10 cellular contexts compared by ENCODE assay signal in the genomic region with DNA sequence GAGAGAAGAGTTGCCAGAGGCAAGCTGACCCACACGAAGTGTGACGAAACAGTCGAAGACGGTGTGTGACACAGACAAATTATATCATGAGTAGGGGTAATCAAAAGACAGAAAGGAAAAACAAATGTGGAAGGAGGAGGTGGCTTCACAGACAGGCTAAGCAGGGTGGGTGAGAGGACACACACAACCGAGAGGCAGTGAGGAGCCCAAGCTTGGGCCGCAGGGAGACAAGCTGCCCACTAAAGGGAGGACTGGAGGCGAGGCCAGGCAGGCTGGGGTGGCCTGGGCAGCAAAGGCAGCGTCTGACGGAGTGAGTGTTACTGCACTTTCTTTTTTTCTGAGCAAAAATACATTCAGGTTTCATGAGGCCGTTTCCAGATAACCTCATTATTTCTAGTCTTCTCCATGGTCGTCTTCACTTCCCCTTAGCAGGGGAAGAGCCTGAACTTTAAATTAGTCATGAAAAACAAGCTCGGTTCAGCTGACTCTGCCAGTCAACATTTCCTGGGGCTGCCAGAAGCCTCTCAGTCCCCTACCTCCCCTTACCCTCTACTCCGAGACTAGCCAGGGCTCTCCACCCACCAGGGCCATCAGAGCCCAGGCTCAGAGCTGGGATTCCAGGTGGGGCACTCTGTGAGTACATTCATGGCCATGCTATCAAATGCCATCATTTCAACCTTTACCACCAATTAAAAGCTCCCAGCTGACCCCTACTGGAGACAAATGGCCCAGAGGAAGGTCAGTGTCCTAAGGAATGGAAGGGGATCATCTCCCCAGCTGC. TPM values are rescaled to one million over a fixed set of nuclear protein-coding genes. Genes with fewer than 3 reads are reported as not detected.
DNase-seq lines count a peak whose midpoint lies in the region; ATAC-seq and TF ChIP-seq lines count a peak whose summit lies in the region.
"Had no signal": no experiment of that assay in that cellular context is flagged by ENCODE, and none has a peak within 500 bp of the region (broad histone marks: within the 10 kb centered on the region; RNA-seq: fewer than 3 reads in every experiment).

No MANE protein-coding gene starts in this region.

- intact Hi-C loops in stomach (cut with DNase I; ENCODE audit: low total_unique reads) = loop anchor here (10.0 kb wide), 2 partner anchors 265 to 385 kb away; no protein-coding TSS in a partner anchor

- H3K9me3 ChIP-seq in stomach = no peaks in the 10 kb centered on the region
- H3K9me3 ChIP-seq: tibial artery had no signal

- peak; percentile 31 for TF ChIP-seq CTCF in foreskin keratinocyte (conservative IDR thresholded peaks at IDR 0.05)
- TF ChIP-seq CTCF in stomach (IDR thresholded peaks at IDR 0.05) = no peak

- peaks cover 0 to 7% (median 0%) of the 10 kb centered on the region in 4 donors for H3K36me3 ChIP-seq in stomach
- H3K36me3 ChIP-seq: tibial artery had no signal

- no peak overlapping the region for H3K27ac ChIP-seq in foreskin keratinocyte
- H3K27ac ChIP-seq in stomach = peak overlapping the region in 3 of 5 donors; percentile 9 to 57 (median 49)
- H3K27ac ChIP-seq: SK-N-MC had no signal

- WGBS in stomach, 5 donors = 86 to 90% (median 88%) methylated on average over 13 of the region's 13 CpGs

- no peaks in the 10 kb centered on the region for H3K4me1 ChIP-seq in foreskin keratinocyte
- no peaks in the 10 kb centered on the region for H3K4me1 ChIP-seq in stomach

- no peak for TF ChIP-seq POLR2A in stomach (IDR thresholded peaks at IDR 0.05)

- H3K27me3 ChIP-seq in foreskin keratinocyte = no peaks in the 10 kb centered on the region
- no peaks in the 10 kb centered on the region for H3K27me3 ChIP-seq in stomach
- H3K27me3 ChIP-seq: tibial artery had no signal

- DNase-seq in NOMO-1 (lab: John Stamatoyannopoulos, UW; ENCODE audit: unreplicated experiment in 2 of 2) = peak; percentile 51 to 78
- DNase-seq in foreskin keratinocyte = no peak
- DNase-seq in stomach = no peak
- DNase-seq in AG08396 (ENCODE audit: low spot score) = no peak
- DNase-seq in T-helper 1 cell = no peak
- no peak for DNase-seq in mesenteric fat pad (ENCODE audit: low spot score)
- no peak for DNase-seq in HCEC 1CT

- TF ChIP-seq EP300 in stomach (IDR thresholded peaks at IDR 0.05) = no peak

- H3K4me3 ChIP-seq in stomach = no peak overlapping the region
- H3K4me3 ChIP-seq: SK-N-MC, tibial artery had no signal

- peak; percentile 61 for ATAC-seq in GM19395 (IDR thresholded peaks at IDR 0.05; ENCODE audit: unreplicated experiment)
- ATAC-seq in foreskin keratinocyte = no peak

RNA-seq across cellular contexts. Expression of gene ZFP36L2, which starts 13.8 kb away (rescaled TPM):
- total RNA-seq in foreskin keratinocyte = 124 and 137 TPM in 2 replicates
- 127 and 136 TPM in 2 replicates for polyA plus RNA-seq in foreskin keratinocyte
- 100 to 1,000 TPM in 3 of 5 donors, 10 to 100 TPM in 2; 49.1 to 189 (median 109) TPM for total RNA-seq in stomach
- polyA plus RNA-seq in stomach = 10 to 100 TPM; 43.7 to 89.2 (median 44.0) TPM
- 237 TPM for total RNA-seq in mesenteric fat pad

Comparison
In these comparisons a context has a peak if more than half of its experiments do, and no peak if none do; other contexts are left out.
1. DNase-seq: peak in NOMO-1 (2 of 2); none in foreskin keratinocyte (0 of 2), stomach (single experiment), AG08396 (single experiment), T-helper 1 cell (0 of 5), mesenteric fat pad (single experiment) and HCEC 1CT (single experiment).